9 cellular contexts compared by ENCODE assay signal in the genomic region with DNA sequence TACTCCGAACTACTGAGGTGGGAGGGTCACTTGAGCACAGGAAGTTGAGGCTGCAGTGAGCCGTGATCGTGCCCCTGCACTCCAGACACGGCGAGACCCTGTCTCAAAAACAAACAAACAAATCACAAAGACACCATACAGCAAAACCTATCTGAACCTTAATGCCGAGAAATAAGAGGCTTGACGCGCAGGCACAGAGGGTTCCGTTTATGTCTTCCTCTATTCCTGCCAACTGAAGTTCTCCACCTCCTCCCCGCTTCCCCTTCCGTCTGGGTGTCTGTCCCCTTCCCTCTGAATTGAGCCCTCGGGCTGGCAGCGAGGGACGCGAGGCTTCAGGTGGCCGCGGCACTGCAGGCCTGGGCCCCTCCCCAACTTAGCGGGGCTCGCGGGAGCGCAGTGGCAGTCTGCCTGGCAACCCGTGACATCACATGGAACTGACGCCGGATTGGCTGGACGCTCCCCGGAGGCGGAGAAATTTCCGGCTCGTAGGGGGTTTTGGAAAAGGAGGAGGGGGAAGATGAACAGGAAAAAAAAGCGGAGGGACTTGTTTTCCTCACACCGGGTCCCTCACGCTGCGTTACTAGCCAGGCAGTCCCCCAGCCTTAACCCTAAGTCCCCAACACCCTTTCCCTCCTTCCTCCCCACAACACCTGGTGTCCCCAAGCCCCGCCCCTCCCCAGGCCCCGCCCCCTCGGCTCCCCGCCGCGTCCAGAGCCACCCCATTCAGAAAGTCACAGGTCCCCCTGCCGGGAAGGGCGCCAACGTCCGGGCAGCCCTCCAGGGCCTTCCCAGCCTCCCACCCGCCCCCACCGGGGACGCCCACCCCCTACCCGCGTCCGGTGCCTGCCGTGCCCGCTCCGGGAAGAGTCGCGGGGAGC. TPM values are rescaled to one million over a fixed set of nuclear protein-coding genes. Genes with fewer than 3 reads are reported as not detected.
DNase-seq lines count a peak whose midpoint lies in the region; ATAC-seq and TF ChIP-seq lines count a peak whose summit lies in the region.
"Had no signal": no experiment of that assay in that cellular context is flagged by ENCODE, and none has a peak within 500 bp of the region (broad histone marks: within the 10 kb centered on the region; RNA-seq: fewer than 3 reads in every experiment).

No MANE protein-coding gene starts in this region.

- no peaks in the 10 kb centered on the region for H3K36me3 Mint-ChIP-seq in IgD-negative memory B cell
- no peaks in the 10 kb centered on the region for H3K36me3 Mint-ChIP-seq in naive thymus-derived CD4-positive, alpha-beta T cell

- no peaks in the 10 kb centered on the region for H3K79me2 ChIP-seq in PC-9 (ENCODE audit: low read depth)

- H3K4me3 Mint-ChIP-seq in IgD-negative memory B cell = peak overlapping the region; percentile 90 to 96 (median 91)
- H3K4me3 Mint-ChIP-seq in naive thymus-derived CD4-positive, alpha-beta T cell = peak overlapping the region; percentile 87 to 100 (median 92)

- no peak overlapping the region for H3K27ac ChIP-seq in PC-9
- peak overlapping the region; percentile 73 for H3K27ac ChIP-seq in naive thymus-derived CD4-positive, alpha-beta T cell (ENCODE audit: low read depth, low read length)

- POLR2A ChIA-PET in PC-9 (lab: Charles Lee; ENCODE audit: unreplicated experiment) = no interaction called here
- POLR2A ChIA-PET in naive thymus-derived CD4-positive, alpha-beta T cell (lab: Charles Lee) = interaction anchor here (1.4 kb wide), 1 partner anchor 56 kb away, joined by 3 read pairs; a partner anchor contains a TSS

- H4K20me1 ChIP-seq in PC-9 (ENCODE audit: insufficient read depth) = no peaks in the 10 kb centered on the region

- no TSS peak for BruUV-seq in PC-9 (replicated peaks; lab: Mats Ljungman, UMichigan)

- CTCF ChIA-PET in PC-9 (lab: Charles Lee) = no interaction called here
- CTCF ChIA-PET in naive thymus-derived CD4-positive, alpha-beta T cell (lab: Charles Lee) = interaction anchor here (0.6 kb wide), 1 partner anchor 65 kb away, joined by 6 read pairs; no protein-coding TSS in a partner anchor

- DNase-seq in D341Med (ENCODE audit: low spot score) (peak; percentile 95), PC-9 (peak; percentile 52 to 88), activated T-helper 1 cell treated with Interleukin-2 at 50 U/mL for 16 hours (ENCODE audit: low read depth) (peak; percentile 74), fibroblast of peridontal ligament (ENCODE audit: extremely low read depth) (peak; percentile 66)
- DNase-seq in naive thymus-derived CD4-positive, alpha-beta T cell = peak; percentile 80 to 95 (median 89)
- DNase-seq in stimulated activated CD8-positive, alpha-beta memory T cell treated with anti-CD3 and anti-CD28 coated beads, Interleukin-7, amount 100 ng/mL, for 48 hours (ENCODE audit: extremely low read depth in 1 of 2, low read depth in 1 of 2) = peak; percentile 53 to 63

- H3K4me1 ChIP-seq in PC-9 (replicated peaks; ENCODE audit: insufficient read depth) = peaks cover 11% of the 10 kb centered on the region
- peaks cover 0 to 12% of the 10 kb centered on the region in 2 donors for H3K4me1 ChIP-seq in naive thymus-derived CD4-positive, alpha-beta T cell (ENCODE audit: control insufficient read depth in 2 of 2, insufficient read depth in 2 of 2, low read length in 2 of 2)

- peaks cover 64% of the 10 kb centered on the region for H3K27me3 ChIP-seq in PC-9 (ENCODE audit: insufficient read depth, low read depth)
- no peaks in the 10 kb centered on the region for H3K27me3 ChIP-seq in naive thymus-derived CD4-positive, alpha-beta T cell (ENCODE audit: control insufficient read depth in 2 of 2, insufficient read depth in 2 of 2, low read length in 2 of 2)

- H3K27ac Mint-ChIP-seq in IgD-negative memory B cell = peak overlapping the region; percentile 97 to 100 (median 100)
- H3K27ac Mint-ChIP-seq in naive thymus-derived CD4-positive, alpha-beta T cell = peak overlapping the region; percentile 61 to 94 (median 90)

- peak overlapping the region; percentile 83 for H3K4me2 ChIP-seq in PC-9

- H3K9me3 Mint-ChIP-seq in IgD-negative memory B cell = no peaks in the 10 kb centered on the region
- H3K9me3 Mint-ChIP-seq in naive thymus-derived CD4-positive, alpha-beta T cell = no peaks in the 10 kb centered on the region

- ATAC-seq in GM21529 (IDR thresholded peaks at IDR 0.05; ENCODE audit: unreplicated experiment) = peak; percentile 62
- peak; percentile 93 for ATAC-seq in naive thymus-derived CD4-positive, alpha-beta T cell

- peak overlapping the region; percentile 51 for H3K4me3 ChIP-seq in PC-9
- peak overlapping the region; percentile 61 for H3K4me3 ChIP-seq in naive thymus-derived CD4-positive, alpha-beta T cell (ENCODE audit: low read length)

- H3K9me2 ChIP-seq in PC-9 (ENCODE audit: insufficient read depth) = no peaks in the 10 kb centered on the region

- H3K9me3 ChIP-seq in PC-9 (ENCODE audit: insufficient read depth, low read depth) = no peaks in the 10 kb centered on the region
- no peaks in the 10 kb centered on the region for H3K9me3 ChIP-seq in naive thymus-derived CD4-positive, alpha-beta T cell (ENCODE audit: control insufficient read depth in 2 of 3, low read length in 3 of 3)

- H2AFZ ChIP-seq in PC-9 = peak overlapping the region; percentile 66

- no peak for TF ChIP-seq CTCF in PC-9 (conservative IDR thresholded peaks at IDR 0.05)

- peaks cover 4% of the 10 kb centered on the region; the same call in 1 of the 2 replicates for H3F3A ChIP-seq in PC-9 (ENCODE audit: insufficient read depth, low read depth)

- H3K4me1 Mint-ChIP-seq in IgD-negative memory B cell = peaks cover 30 to 44% (median 39%) of the 10 kb centered on the region in 3 donors
- H3K4me1 Mint-ChIP-seq in naive thymus-derived CD4-positive, alpha-beta T cell = peaks cover 0 to 23% (median 16%) of the 10 kb centered on the region in 7 donors

- no peaks in the 10 kb centered on the region for H3K27me3 Mint-ChIP-seq in IgD-negative memory B cell
- H3K27me3 Mint-ChIP-seq in naive thymus-derived CD4-positive, alpha-beta T cell = peaks cover 0 to 19% (median 12%) of the 10 kb centered on the region in 5 donors

- H3K36me3 ChIP-seq in PC-9 (ENCODE audit: low read depth) = no peaks in the 10 kb centered on the region
- H3K36me3 ChIP-seq in naive thymus-derived CD4-positive, alpha-beta T cell (ENCODE audit: control insufficient read depth in 2 of 3, insufficient read depth in 3 of 3, low read length in 3 of 3) = no peaks in the 10 kb centered on the region

- intact Hi-C loops in PC-9 (cut with micrococcal nuclease; ENCODE audit: unreplicated experiment) = no loop called here
- intact Hi-C loops in naive thymus-derived CD4-positive, alpha-beta T cell (cut with micrococcal nuclease) = loop anchor here (1.0 to 5.0 kb wide), 7 partner anchors 30 to 80 kb away; a partner anchor contains a TSS

RNA-seq across cellular contexts. Expression of a gene that starts 1.1 kb away (rescaled TPM):
- polyA plus RNA-seq in IgD-negative memory B cell = 1.3 TPM
- not detected in 2 replicates for total RNA-seq in PC-9 (2021)
- under 1 TPM in 2 of 5 experiments, not detected in 3; 0.39 to 0.92 TPM for total RNA-seq in naive thymus-derived CD4-positive, alpha-beta T cell
- polyA plus RNA-seq in naive thymus-derived CD4-positive, alpha-beta T cell = not detected

RNA-seq across cellular contexts. Expression of a gene that starts 12.8 kb away (rescaled TPM):
- 403 TPM for polyA plus RNA-seq in IgD-negative memory B cell
- total RNA-seq in PC-9 (2021) = 0.83 TPM in 1 of 2 replicates, not detected in the other
- 1 to 10 TPM in 3 of 5 experiments, under 1 TPM in 2; 0.73 to 7.5 (median 1.5) TPM for total RNA-seq in naive thymus-derived CD4-positive, alpha-beta T cell
- under 1 TPM; 0.19 to 0.46 TPM for polyA plus RNA-seq in naive thymus-derived CD4-positive, alpha-beta T cell
- total RNA-seq: temporal lobe had no signal

RNA-seq across cellular contexts. Expression of a gene that starts 44.7 kb away (rescaled TPM):
- 8.7 TPM for polyA plus RNA-seq in IgD-negative memory B cell
- total RNA-seq in PC-9 (2021) = 118 and 121 TPM in 2 replicates
- 10 to 100 TPM; 75.5 to 95.2 (median 88.1) TPM for total RNA-seq in naive thymus-derived CD4-positive, alpha-beta T cell
- 10 to 100 TPM in 1 of 2 donors, 1 to 10 TPM in 1; 8.7 to 11.0 TPM for polyA plus RNA-seq in naive thymus-derived CD4-positive, alpha-beta T cell

RNA-seq across cellular contexts. Expression of a gene that starts 45.1 kb away (rescaled TPM):
- 0.53 TPM for polyA plus RNA-seq in IgD-negative memory B cell
- total RNA-seq in PC-9 (2021) = 3.7 and 7.3 TPM in 2 replicates
- under 1 TPM in 4 of 5 experiments, not detected in 1; 0.59 to 0.93 (median 0.68) TPM for total RNA-seq in naive thymus-derived CD4-positive, alpha-beta T cell
- polyA plus RNA-seq in naive thymus-derived CD4-positive, alpha-beta T cell = 1 to 10 TPM in 1 of 2 donors, under 1 TPM in 1; 0.77 to 3.1 TPM

RNA-seq across cellular contexts. Expression of a gene that starts 47.4 kb away (rescaled TPM):
- 32.8 TPM for polyA plus RNA-seq in IgD-negative memory B cell
- total RNA-seq in PC-9 (2021) = 91.2 and 101 TPM in 2 replicates
- total RNA-seq in naive thymus-derived CD4-positive, alpha-beta T cell = 100 to 1,000 TPM in 1 of 5 experiments, 10 to 100 TPM in 4; 26.0 to 110 (median 40.8) TPM
- 10 to 100 TPM; 30.5 to 44.3 TPM for polyA plus RNA-seq in naive thymus-derived CD4-positive, alpha-beta T cell
